8 cellular contexts compared by ENCODE assay signal in the genomic region with DNA sequence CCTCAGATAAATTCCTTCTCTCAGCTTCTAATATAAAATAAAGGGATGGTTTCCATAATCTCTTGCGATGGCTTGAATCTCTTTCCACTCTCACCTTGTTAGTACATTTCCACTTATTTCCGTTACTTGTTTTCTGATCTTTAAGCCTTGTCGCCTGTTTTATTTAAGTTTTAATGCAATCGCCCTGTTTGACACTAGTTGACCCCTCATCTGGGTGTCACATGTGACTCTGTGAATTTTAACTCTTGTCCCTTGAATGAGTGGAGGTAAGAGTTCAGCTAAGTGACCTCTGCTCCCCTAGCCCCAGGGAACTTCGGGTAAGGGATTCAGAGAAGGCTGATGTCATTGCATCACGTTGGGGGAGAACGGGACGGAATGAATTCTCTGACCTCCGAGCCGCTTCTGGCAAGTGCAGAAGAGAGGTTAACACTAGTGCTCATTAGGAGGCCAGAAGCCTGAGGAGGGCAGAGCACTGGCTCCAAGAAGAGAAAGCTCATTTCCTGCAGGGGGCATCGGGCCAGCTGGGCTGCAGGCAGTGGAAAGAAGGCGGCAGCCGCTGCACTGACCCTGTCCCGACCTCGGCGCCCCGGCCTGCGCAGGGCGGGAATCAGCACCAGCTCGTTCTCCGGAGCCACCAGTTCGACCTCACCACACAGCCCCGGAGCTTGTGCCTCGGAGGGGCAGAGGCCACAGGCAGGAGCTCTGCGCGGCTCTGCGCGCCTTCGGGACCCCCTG. TPM values are rescaled to one million over a fixed set of nuclear protein-coding genes. Genes with fewer than 3 reads are reported as not detected.
DNase-seq lines count a peak whose midpoint lies in the region; ATAC-seq and TF ChIP-seq lines count a peak whose summit lies in the region.

No MANE protein-coding gene starts in this region.

- peak overlapping the region; percentile 86 to 89 for H3K4me3 Mint-ChIP-seq in activated T-cell treated with anti-CD3 and anti-CD28 coated beads, Interleukin-2, amount 50 U/mL, for 72 hours
- H3K4me3 Mint-ChIP-seq in natural killer cell, result peak overlapping the region; percentile 98

- H3K9me3 ChIP-seq in aorta (ENCODE audit: control insufficient read depth, low read length), result no peaks in the 10 kb centered on the region

- WGBS in aorta, 2 donors, result 7 to 9% methylated on average over 26 to 29 of the region's 29 CpGs

- H3K27me3 ChIP-seq in aorta (ENCODE audit: control insufficient read depth in 1 of 2, insufficient read depth in 2 of 2, low read length in 1 of 2), result no peaks in the 10 kb centered on the region

- TF ChIP-seq CTCF in GM12873 (IDR thresholded peaks at IDR 0.05; ENCODE audit: insufficient read depth, low read depth, low read length, missing control alignments) (peak; percentile 49), foreskin fibroblast (IDR thresholded peaks at IDR 0.05; ENCODE audit: low read depth, low read length) (peak; percentile 25), natural killer cell (IDR thresholded peaks at IDR 0.05) (no peak)

- peak; percentile 19 for ATAC-seq in HG02798 (IDR thresholded peaks at IDR 0.05; ENCODE audit: poor library complexity, unreplicated experiment)
- peak; percentile 10 to 15 for ATAC-seq in activated T-cell treated with anti-CD3 and anti-CD28 coated beads, Interleukin-2, amount 50 U/mL, for 72 hours (replicated peaks in 1 of 2)
- peak; percentile 4 to 12 (median 6) for ATAC-seq in natural killer cell
- ATAC-seq in aorta (ENCODE audit: low FRiP score), result peak; percentile 63

- H3K4me1 ChIP-seq in aorta (ENCODE audit: control insufficient read depth in 1 of 2, insufficient read depth in 2 of 2, low read length in 2 of 2), result no peaks in the 10 kb centered on the region

- H3K9me3 Mint-ChIP-seq in activated T-cell treated with anti-CD3 and anti-CD28 coated beads, Interleukin-2, amount 50 U/mL, for 72 hours, result no peaks in the 10 kb centered on the region
- no peaks in the 10 kb centered on the region for H3K9me3 Mint-ChIP-seq in natural killer cell

- peak; percentile 73 for DNase-seq in AG20443 (ENCODE audit: low spot score)
- DNase-seq in NCI-H1092 treated with DMSO at 0.1 percent for 48 hours (lab: John Stamatoyannopoulos, UW), result peak; percentile 75
- peak; percentile 53 for DNase-seq in activated T-cell treated with anti-CD3 and anti-CD28 coated beads, Interleukin-2, amount 50 U/mL, for 72 hours
- DNase-seq in foreskin fibroblast, result peak; percentile 62 to 87
- no peak for DNase-seq in natural killer cell
- peak; percentile 82 to 90 for DNase-seq in aorta

- peaks cover 47% of the 10 kb centered on the region for H3K4me1 Mint-ChIP-seq in activated T-cell treated with anti-CD3 and anti-CD28 coated beads, Interleukin-2, amount 50 U/mL, for 72 hours (ENCODE audit: low read depth)
- peaks cover 43 to 53% of the 10 kb centered on the region in 2 donors for H3K4me1 Mint-ChIP-seq in natural killer cell

- H3K27ac ChIP-seq in aorta (ENCODE audit: low read depth in 1 of 2, low read length in 2 of 2), result peak overlapping the region; percentile 58 to 96

- H3K27me3 Mint-ChIP-seq in activated T-cell treated with anti-CD3 and anti-CD28 coated beads, Interleukin-2, amount 50 U/mL, for 72 hours (ENCODE audit: low read depth), result no peaks in the 10 kb centered on the region
- H3K27me3 Mint-ChIP-seq in natural killer cell (ENCODE audit: low read depth in 2 of 2), result no peaks in the 10 kb centered on the region

- H3K36me3 Mint-ChIP-seq in activated T-cell treated with anti-CD3 and anti-CD28 coated beads, Interleukin-2, amount 50 U/mL, for 72 hours (ENCODE audit: insufficient read depth in 2 of 2), result peaks cover 0 to 6% of the 10 kb centered on the region in 2 donors
- H3K36me3 Mint-ChIP-seq in natural killer cell, result no peaks in the 10 kb centered on the region

- no peaks in the 10 kb centered on the region for H3K36me3 ChIP-seq in aorta (ENCODE audit: control insufficient read depth in 1 of 2, insufficient read depth in 2 of 2, low read length in 1 of 2)

- H3K4me3 ChIP-seq in foreskin fibroblast (ENCODE audit: low read depth in 1 of 2, low read length in 2 of 2) (peak overlapping the region; percentile 73 to 87), aorta (ENCODE audit: low read length in 2 of 2) (peak overlapping the region; percentile 71 to 87)

- intact Hi-C loops in natural killer cell (cut with micrococcal nuclease), result loop anchor here (2.0 to 10.0 kb wide), 3 partner anchors 81 to 699 kb away; partner anchors contain the start of genes ATOSB, CREB3 and TLN1
- intact Hi-C loops in aorta (cut with DNase I), result no loop called here

- H3K27ac Mint-ChIP-seq in activated T-cell treated with anti-CD3 and anti-CD28 coated beads, Interleukin-2, amount 50 U/mL, for 72 hours, result peak overlapping the region; percentile 94
- peak overlapping the region; percentile 96 to 98 for H3K27ac Mint-ChIP-seq in natural killer cell

RNA-seq across cellular contexts. Expression of gene HINT2, which starts 0.6 kb away (rescaled TPM):
- total RNA-seq in activated T-cell treated with anti-CD3 and anti-CD28 coated beads, Interleukin-2, amount 50 U/mL, for 72 hours, result 10 to 100 TPM; 69.2 to 80.9 TPM
- total RNA-seq in natural killer cell (10 to 100 TPM; 25.8 to 27.5 (median 25.9) TPM), aorta (10 to 100 TPM; 21.3 to 26.0 TPM)
- polyA plus RNA-seq in aorta, result 10 to 100 TPM; 34.8 to 61.5 TPM

RNA-seq across cellular contexts. Expression of gene SPAG8, which starts 2.2 kb away (rescaled TPM):
- total RNA-seq in activated T-cell treated with anti-CD3 and anti-CD28 coated beads, Interleukin-2, amount 50 U/mL, for 72 hours, result 1 to 10 TPM; 1.1 to 1.4 TPM
- 1 to 10 TPM; 2.0 to 2.4 (median 2.1) TPM for total RNA-seq in natural killer cell
- total RNA-seq in aorta, result 1 to 10 TPM in 1 of 2 donors, under 1 TPM in 1; 0.71 to 3.0 TPM
- polyA plus RNA-seq in aorta, result 1 to 10 TPM in 1 of 2 donors, not detected in 1; 4.4 TPM

RNA-seq across cellular contexts. Expression of gene FAM221B, which starts 14.3 kb away (rescaled TPM):
- not detected for total RNA-seq in activated T-cell treated with anti-CD3 and anti-CD28 coated beads, Interleukin-2, amount 50 U/mL, for 72 hours
- total RNA-seq in natural killer cell (not detected), aorta (not detected)
- polyA plus RNA-seq in aorta, result under 1 TPM in 1 of 2 donors, not detected in 1; 0.13 TPM

RNA-seq across cellular contexts. Expression of gene TMEM8B, which starts 14.8 kb away (rescaled TPM):
- total RNA-seq in activated T-cell treated with anti-CD3 and anti-CD28 coated beads, Interleukin-2, amount 50 U/mL, for 72 hours, result 1 to 10 TPM; 8.4 to 9.1 TPM
- total RNA-seq in natural killer cell, result 1 to 10 TPM; 5.2 to 7.8 (median 5.4) TPM
- 10 to 100 TPM; 16.3 to 20.8 TPM for total RNA-seq in aorta
- polyA plus RNA-seq in aorta, result 10 to 100 TPM in 1 of 2 donors, 1 to 10 TPM in 1; 6.8 to 31.2 TPM

RNA-seq across cellular contexts. Expression of gene NPR2, which starts 22.9 kb away (rescaled TPM):
- 10 to 100 TPM in 1 of 2 donors, 1 to 10 TPM in 1; 6.7 to 11.5 TPM for total RNA-seq in activated T-cell treated with anti-CD3 and anti-CD28 coated beads, Interleukin-2, amount 50 U/mL, for 72 hours
- total RNA-seq in natural killer cell, result 1 to 10 TPM; 2.1 to 2.7 (median 2.4) TPM
- total RNA-seq in aorta, result 10 to 100 TPM; 39.7 to 45.6 TPM
- polyA plus RNA-seq in aorta, result 10 to 100 TPM; 13.3 to 85.0 TPM

Comparison
In these comparisons a context has a peak if more than half of its experiments do, and no peak if none do; other contexts are left out.
1. ATAC-seq: peak in every context shown above with its lines; median percentile 63 in aorta; 19 in HG02798; 12 in activated T-cell treated with anti-CD3 and anti-CD28 coated beads, Interleukin-2, amount 50 U/mL, for 72 hours; 6 in natural killer cell.